ENCODE assay signal across 14 cellular contexts in genomic region chr12:45336762-45337596, GRCh38.
DNase-seq lines count a peak whose midpoint lies in the region; ATAC-seq and TF ChIP-seq lines count a peak whose summit lies in the region.
"Had no signal": no experiment of that assay in that cellular context is flagged by ENCODE, and none has a peak within 500 bp of the region (broad histone marks: within the 10 kb centered on the region; RNA-seq: fewer than 3 reads in every experiment).

No MANE protein-coding gene starts in this region.

- no peak for ATAC-seq in GM19452 (IDR thresholded peaks at IDR 0.05; ENCODE audit: unreplicated experiment)
- ATAC-seq in HG02840 (IDR thresholded peaks at IDR 0.05; ENCODE audit: low FRiP score, unreplicated experiment), result no peak
- ATAC-seq: activated CD8-positive, alpha-beta memory T cell treated with anti-CD3 and anti-CD28 coated beads, Interleukin-2, amount 10 ng/mL, durations not matched to agents 7 days and 5 days; T-cell had no signal

- H3K27me3 ChIP-seq in AG04450 (ENCODE audit: control insufficient read depth, insufficient read depth, low read length), result no peaks in the 10 kb centered on the region
- no peaks in the 10 kb centered on the region for H3K27me3 ChIP-seq in BE2C
- H3K27me3 ChIP-seq: heart left ventricle had no signal

- H3K27ac ChIP-seq in AG04450 (ENCODE audit: low read depth, low read length), result peak overlapping the region; percentile 90

- CTCF ChIA-PET in AG04450 (lab: Charles Lee), result interaction anchor here (0.6 to 2.7 kb wide), 10 partner anchors 9 to 822 kb away, joined by 3 to 18 read pairs (median 4); partner anchors contain the start of gene ANO6

- H3K9me3 ChIP-seq in AG04450 (ENCODE audit: control insufficient read depth, insufficient read depth, low read length) (no peaks in the 10 kb centered on the region), BE2C (no peaks in the 10 kb centered on the region)
- H3K9me3 ChIP-seq: heart left ventricle had no signal

- H3K36me3 ChIP-seq in BE2C, result peaks cover 5% of the 10 kb centered on the region

- DNase-seq in AG04450 (ENCODE audit: low read depth, low spot score) (peak; percentile 89), HT1080 (ENCODE audit: low read depth) (peak; percentile 78), astrocyte of the cerebellum (ENCODE audit: low read depth) (peak; percentile 53), iris pigment epithelial cell (ENCODE audit: low read depth) (peak; percentile 97), NCI-H1048 (lab: John Stamatoyannopoulos, UW) (no peak), BE2C (no peak)
- DNase-seq: activated CD8-positive, alpha-beta memory T cell treated with anti-CD3 and anti-CD28 coated beads, Interleukin-2, amount 10 ng/mL, durations not matched to agents 7 days and 5 days; CD4-positive, alpha-beta T cell; central memory CD4-positive, alpha-beta T cell; heart left ventricle; NCI-H446 treated with DMSO at 0.1 percent for 48 hours; T-cell had no signal

- 0 out of 2 replicates have a peak overlapping the region, but pooled peaks have one; percentile 25 for H3K4me3 ChIP-seq in AG04450 (ENCODE audit: low read depth, low read length)
- no peak overlapping the region for H3K4me3 ChIP-seq in astrocyte of the cerebellum (ENCODE audit: low read depth, low read length)
- H3K4me3 ChIP-seq in BE2C (ENCODE audit: low read depth, low read length), result no peak overlapping the region
- H3K4me3 ChIP-seq: heart left ventricle had no signal

- POLR2A ChIA-PET in AG04450 (lab: Yijun Ruan, JAX), result interaction anchor here (0.6 to 1.6 kb wide), 7 partner anchors 9 to 146 kb away, joined by 3 to 5 read pairs (median 4); partner anchors contain the start of gene ANO6

- TF ChIP-seq CTCF in AG04450 (IDR thresholded peaks at IDR 0.05; ENCODE audit: low read depth, low read length), result peak; percentile 35; the same call in 1 of the 2 replicates
- no peak for TF ChIP-seq CTCF in astrocyte of the cerebellum (IDR thresholded peaks at IDR 0.05; ENCODE audit: low read depth, low read length, missing control alignments)
- TF ChIP-seq CTCF in BE2C (IDR thresholded peaks at IDR 0.05; ENCODE audit: low read depth, low read length), result no peak

- in situ Hi-C loops in astrocyte of the cerebellum (cut with HindIII; ENCODE audit: low sequenced_read_pairs), result no loop called here

- H3K4me1 ChIP-seq in BE2C, result no peaks in the 10 kb centered on the region; the same call in none of the 2 replicates

Comparison
In these comparisons a context has a peak if more than half of its experiments do, and no peak if none do; other contexts are left out.
1. DNase-seq: peak in AG04450 (single experiment), HT1080 (single experiment), astrocyte of the cerebellum (single experiment) and iris pigment epithelial cell (single experiment); none in NCI-H1048 (single experiment) and BE2C (single experiment).